ENCODE assay signal across 1 cellular context in the genomic region with DNA sequence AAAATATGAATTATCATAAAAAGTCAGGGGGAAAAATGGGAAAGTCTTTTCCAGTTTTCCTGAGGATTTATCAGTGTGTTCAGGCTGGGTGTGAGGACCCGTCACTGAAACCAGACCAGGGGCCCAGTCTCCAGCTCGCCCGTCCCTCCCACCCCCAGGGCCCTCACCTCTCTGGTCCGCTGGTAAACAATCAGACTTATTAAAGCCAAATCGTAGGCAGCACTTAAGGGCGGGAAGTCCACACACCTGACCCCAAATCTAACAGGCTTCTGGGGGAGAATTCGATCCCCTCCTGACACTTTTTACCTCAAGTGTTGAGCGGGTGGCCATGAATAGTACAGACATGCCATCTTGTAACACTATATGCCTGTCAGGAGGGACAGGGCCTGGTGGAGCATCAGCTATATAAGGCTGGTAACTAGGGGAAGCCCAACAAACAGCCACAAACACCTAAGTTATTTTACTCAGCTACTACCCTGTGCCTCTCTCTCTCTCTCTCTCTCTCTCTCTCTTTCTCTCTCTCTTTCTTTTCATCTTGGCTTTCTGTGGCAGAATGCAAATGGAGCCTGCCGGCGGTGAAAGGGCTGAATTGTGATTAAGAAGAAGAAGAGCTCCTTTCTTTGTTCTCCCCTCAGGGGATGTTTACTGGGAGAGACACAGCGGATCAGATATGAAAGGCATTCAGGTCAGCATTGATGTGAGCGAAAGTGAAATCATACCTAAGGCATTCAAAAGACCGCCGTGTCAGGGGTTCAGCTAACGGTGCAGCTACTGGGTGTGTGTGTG.
TF ChIP-seq lines count a peak whose summit lies in the region.

No MANE protein-coding gene starts in this region.

TF ChIP-seq in A549, 52 proteins besides CTCF, POLR2A, EP300 and RAD21 (continued from another document):
- no peak for TF ChIP-seq REST (IDR thresholded peaks at IDR 0.05)
- no peak for TF ChIP-seq MAZ (IDR thresholded peaks at IDR 0.05; ENCODE audit: borderline replicate concordance, low read depth, low read length)
- TF ChIP-seq CHD2 (IDR thresholded peaks at IDR 0.05; ENCODE audit: low read length, partially characterized antibody) = no peak
- no peak for TF ChIP-seq ESRRA (IDR thresholded peaks at IDR 0.05; ENCODE audit: borderline replicate concordance, low read length)
- TF ChIP-seq NFE2L2 (conservative IDR thresholded peaks at IDR 0.05; ENCODE audit: low read length) = no peak
